ENCODE assay signal across 17 cellular contexts in genomic region chr10:14688606-14689005, GRCh38.
DNase-seq lines count a peak whose midpoint lies in the region; FAIRE-seq and TF ChIP-seq lines count a peak whose summit lies in the region.
"Had no signal": no experiment of that assay in that cellular context is flagged by ENCODE, and none has a peak within 500 bp of the region (broad histone marks: within the 10 kb centered on the region; RNA-seq: fewer than 3 reads in every experiment).

No MANE protein-coding gene starts in this region.

- H3K4me2 ChIP-seq in astrocyte (ENCODE audit: low read length), result peak overlapping the region; percentile 69

- H3K27me3 Mint-ChIP-seq in astrocyte (ENCODE audit: low read depth, unreplicated experiment), result no peaks in the 10 kb centered on the region
- H3K27me3 Mint-ChIP-seq: activated CD4-positive, alpha-beta T cell treated with anti-CD3 and anti-CD28 coated beads, Interleukin-2, amount 10 ng/mL, durations not matched to agents 24 days and 14 days had no signal

- H3K79me2 ChIP-seq in astrocyte (ENCODE audit: insufficient read depth, low read length), result no peaks in the 10 kb centered on the region

- H3K4me3 ChIP-seq in AG09309 (ENCODE audit: control insufficient read depth, low read depth, low read length) (no peak overlapping the region), astrocyte (ENCODE audit: insufficient read depth, low read depth, low read length) (no peak overlapping the region), colonic mucosa (no peak overlapping the region)
- H3K4me3 ChIP-seq: psoas muscle, thoracic aorta had no signal

- TF ChIP-seq CTCF in AG09309 (IDR thresholded peaks at IDR 0.05; ENCODE audit: control insufficient read depth, insufficient read depth, low read depth, low read length, missing control alignments), result no peak
- no peak for TF ChIP-seq CTCF in astrocyte (IDR thresholded peaks at IDR 0.05; ENCODE audit: insufficient read depth, low read depth, low read length)
- no peak for TF ChIP-seq CTCF in colonic mucosa (IDR thresholded peaks at IDR 0.05)

- H3K27ac Mint-ChIP-seq in astrocyte (ENCODE audit: unreplicated experiment), result peak overlapping the region; percentile 75
- H3K27ac Mint-ChIP-seq: activated CD4-positive, alpha-beta T cell treated with anti-CD3 and anti-CD28 coated beads, Interleukin-2, amount 10 ng/mL, durations not matched to agents 24 days and 14 days had no signal

- H3K36me3 Mint-ChIP-seq in astrocyte (ENCODE audit: low read depth, unreplicated experiment), result no peaks in the 10 kb centered on the region
- H3K36me3 Mint-ChIP-seq: CD14-positive monocyte had no signal

- no peaks in the 10 kb centered on the region for H3K36me3 ChIP-seq in astrocyte (ENCODE audit: insufficient read depth, low read length)
- H3K36me3 ChIP-seq in colonic mucosa, result no peaks in the 10 kb centered on the region
- H3K36me3 ChIP-seq: thoracic aorta had no signal

- H3K4me3 Mint-ChIP-seq in astrocyte (ENCODE audit: unreplicated experiment), result no peak overlapping the region
- H3K4me3 Mint-ChIP-seq: activated CD4-positive, alpha-beta T cell treated with anti-CD3 and anti-CD28 coated beads, Interleukin-2, amount 10 ng/mL, durations not matched to agents 24 days and 14 days; activated T-cell treated with anti-CD3 and anti-CD28 coated beads, Interleukin-2, amount 50 U/mL, for 4 hours; CD14-positive monocyte had no signal

- H3K9ac ChIP-seq in astrocyte (ENCODE audit: low read length) (peak overlapping the region; percentile 15), colonic mucosa (ENCODE audit: low read depth in 2 of 2, low read length in 2 of 2) (no peak overlapping the region)

- H4K20me1 ChIP-seq in astrocyte (ENCODE audit: insufficient read depth, low read length), result no peaks in the 10 kb centered on the region

- in situ Hi-C loops in ACHN (cut with HindIII; ENCODE audit: low pct_ligation_motif_present, low pct_unique_long_range_greater_than_20kb, low sequenced_read_pairs), result no loop called here

- H3K9me3 ChIP-seq in astrocyte (ENCODE audit: insufficient read depth, low read depth, low read length) (no peaks in the 10 kb centered on the region), colonic mucosa (no peaks in the 10 kb centered on the region)
- H3K9me3 ChIP-seq: psoas muscle, thoracic aorta had no signal

- peaks cover 8% of the 10 kb centered on the region for H3K4me1 ChIP-seq in astrocyte (ENCODE audit: insufficient read depth, low read length)
- peaks cover 11% of the 10 kb centered on the region for H3K4me1 ChIP-seq in colonic mucosa
- H3K4me1 ChIP-seq: psoas muscle had no signal

- H2AFZ ChIP-seq in astrocyte (ENCODE audit: low read depth, low read length), result no peak overlapping the region

- peaks cover 22% of the 10 kb centered on the region for H3K4me1 Mint-ChIP-seq in astrocyte (ENCODE audit: low read depth, unreplicated experiment)

- intact Hi-C loops in colonic mucosa (cut with DNase I), result no loop called here
- intact Hi-C loops in posterior cingulate gyrus (cut with DNase I), result no loop called here

- H3K27ac ChIP-seq in astrocyte (ENCODE audit: low read depth, low read length) (peak overlapping the region; percentile 66), colonic mucosa (no peak overlapping the region)
- H3K27ac ChIP-seq: psoas muscle, thoracic aorta had no signal

- no peaks in the 10 kb centered on the region for H3K27me3 ChIP-seq in astrocyte (ENCODE audit: insufficient read depth, low read length)
- H3K27me3 ChIP-seq in colonic mucosa, result no peaks in the 10 kb centered on the region

- DNase-seq in AG09309 (ENCODE audit: low read depth) (peak; percentile 59), GM19239 (ENCODE audit: insufficient read length, low spot score) (no peak), astrocyte (ENCODE audit: low read depth) (peak; percentile 83), left kidney (ENCODE audit: low read depth, low spot score) (peak; percentile 37), ACHN (no peak), colonic mucosa (no peak), posterior cingulate gyrus (no peak), OCI-M2 (lab: John Stamatoyannopoulos, UW; ENCODE audit: unreplicated experiment) (no peak)
- DNase-seq: activated CD4-positive, alpha-beta T cell treated with anti-CD3 and anti-CD28 coated beads, Interleukin-2, amount 10 ng/mL, durations not matched to agents 24 days and 14 days; activated T-cell treated with anti-CD3 and anti-CD28 coated beads, Interleukin-2, amount 50 U/mL, for 4 hours; amniotic stem cell; NCI-H1694 treated with DMSO at 0.1 percent for 48 hours; psoas muscle had no signal

- no peaks in the 10 kb centered on the region for H3K9me3 Mint-ChIP-seq in astrocyte (ENCODE audit: unreplicated experiment)
- H3K9me3 Mint-ChIP-seq: activated CD4-positive, alpha-beta T cell treated with anti-CD3 and anti-CD28 coated beads, Interleukin-2, amount 10 ng/mL, durations not matched to agents 24 days and 14 days; activated T-cell treated with anti-CD3 and anti-CD28 coated beads, Interleukin-2, amount 50 U/mL, for 4 hours had no signal

- FAIRE-seq in GM19239 (lab: Jason Lieb, UNC), result peak; percentile 11
- FAIRE-seq in astrocyte (lab: Jason Lieb, UNC), result no peak
- FAIRE-seq: G401.6, keratinocyte had no signal

Comparison
In these comparisons a context has a peak if more than half of its experiments do, and no peak if none do; other contexts are left out.
1. DNase-seq: peak in AG09309 (single experiment), astrocyte (single experiment) and left kidney (single experiment); none in GM19239 (single experiment), ACHN (single experiment), colonic mucosa (single experiment), posterior cingulate gyrus (0 of 10) and OCI-M2 (single experiment).